Comparison of ENCODE assay signal across 22 cellular contexts in the genomic region with DNA sequence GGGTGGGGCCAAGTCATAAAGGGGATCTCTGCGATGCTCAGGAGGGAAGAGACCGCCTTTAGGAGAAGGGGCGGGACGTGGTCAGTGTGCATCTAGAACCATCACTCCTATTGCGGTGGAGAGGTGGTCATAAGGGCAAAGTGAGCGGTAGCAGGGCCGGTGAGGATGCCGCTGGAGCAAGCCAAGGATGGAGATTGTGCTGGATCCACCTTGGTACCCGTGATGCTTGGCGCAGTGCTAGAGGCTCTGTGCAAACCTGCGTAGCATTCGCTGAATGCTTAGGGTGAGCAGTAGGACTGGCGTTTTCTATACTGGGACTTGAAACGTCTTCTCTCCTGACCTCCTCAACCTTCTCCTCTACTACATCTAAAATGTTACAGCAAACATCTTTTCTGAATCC.
DNase-seq lines count a peak whose midpoint lies in the region; ATAC-seq and TF ChIP-seq lines count a peak whose summit lies in the region.
"Had no signal": no experiment of that assay in that cellular context is flagged by ENCODE, and none has a peak within 500 bp of the region (broad histone marks: within the 10 kb centered on the region; RNA-seq: fewer than 3 reads in every experiment).

No MANE protein-coding gene starts in this region.

- H3K79me2 ChIP-seq in Loucy (ENCODE audit: insufficient read depth, low read length): no peaks in the 10 kb centered on the region

- H3K9me3 ChIP-seq in BLaER1 treated with 17β-estradiol and CSF1 and Interleukin-3, amounts not matched to agents 10 nM and 100 nM (replicated peaks in 1 of 11): peaks cover 13 to 40% (median 31%) of the 10 kb centered on the region in 11 experiments
- H3K9me3 ChIP-seq in Loucy (ENCODE audit: insufficient read depth, low read depth, low read length): no peaks in the 10 kb centered on the region
- no peaks in the 10 kb centered on the region for H3K9me3 ChIP-seq in neuronal stem cell (replicated peaks in 1 of 2; ENCODE audit: control insufficient read depth in 2 of 2, insufficient read depth in 1 of 2, low read depth in 1 of 2, low read length in 2 of 2)
- H3K9me3 ChIP-seq: BE2C had no signal

- H3K4ac ChIP-seq in neuronal stem cell (ENCODE audit: low read length): no peak overlapping the region

- no peak overlapping the region for H2BK15ac ChIP-seq in neuronal stem cell (ENCODE audit: low read length)

- 0 out of 20 replicates have a peak overlapping the region, but pooled peaks of 1 of the 10 experiments have one; percentile 4 for H3K4me3 ChIP-seq in BLaER1 treated with 17β-estradiol and CSF1 and Interleukin-3, amounts not matched to agents 10 nM and 100 nM
- H3K4me3 ChIP-seq in Loucy (ENCODE audit: low read length, poor library complexity, severe bottlenecking) (no peak overlapping the region), neuronal stem cell (ENCODE audit: low read length in 2 of 2) (no peak overlapping the region)
- H3K4me3 ChIP-seq: GM12878 had no signal

- no peaks in the 10 kb centered on the region; a peak in 1 of 22 replicates for H3K27me3 ChIP-seq in BLaER1 treated with 17β-estradiol and CSF1 and Interleukin-3, amounts not matched to agents 10 nM and 100 nM
- H3K27me3 ChIP-seq in Loucy (ENCODE audit: insufficient read depth, low read length, poor library complexity, severe bottlenecking) (no peaks in the 10 kb centered on the region), neuronal stem cell (ENCODE audit: control insufficient read depth in 3 of 3, insufficient read depth in 3 of 3, low read depth in 1 of 3, low read length in 3 of 3) (no peaks in the 10 kb centered on the region)
- H3K27me3 ChIP-seq: BE2C had no signal

- H3K79me1 ChIP-seq in neuronal stem cell (ENCODE audit: low read depth, low read length): no peaks in the 10 kb centered on the region

- H3K4me1 ChIP-seq in BLaER1 treated with 17β-estradiol and CSF1 and Interleukin-3, amounts not matched to agents 10 nM and 100 nM: peaks cover 9 to 61% (median 55%) of the 10 kb centered on the region in 10 experiments; a peak in 19 of 20 replicates
- H3K4me1 ChIP-seq in Loucy (ENCODE audit: insufficient read depth, low read length, poor library complexity, severe bottlenecking): peaks cover 24% of the 10 kb centered on the region
- no peaks in the 10 kb centered on the region for H3K4me1 ChIP-seq in neuronal stem cell (ENCODE audit: control insufficient read depth in 2 of 2, insufficient read depth in 1 of 2, low read depth in 1 of 2, low read length in 2 of 2)
- H3K4me1 ChIP-seq: BE2C had no signal

- H3K9me2 ChIP-seq in Loucy (replicated peaks; ENCODE audit: low read depth, low read length): no peaks in the 10 kb centered on the region

- no peak overlapping the region for H2AK5ac ChIP-seq in neuronal stem cell (ENCODE audit: low read depth, low read length)

- DNase-seq in neuronal stem cell (ENCODE audit: low spot score): no peak
- no peak for DNase-seq in GM19240 (ENCODE audit: insufficient read length, low spot score)
- no peak for DNase-seq in stimulated activated CD4-positive, alpha-beta T cell treated with anti-CD3 and anti-CD28 coated beads, Interleukin-2, amount 100 ng/mL, for 48 hours
- DNase-seq: 8988T; ACHN; BE2C; C1 segment of cervical spinal cord; CD4-positive, alpha-beta memory T cell; CD4-positive, CD25-positive, alpha-beta regulatory T cell; CD8-positive, alpha-beta memory T cell; COR-L47; DMS 273 treated with DMSO at 0.1 percent for 48 hours; DMS153; DMS53; DMS79; DND-41; EL; GDM1 had no signal

- H4K8ac ChIP-seq in neuronal stem cell (ENCODE audit: low read depth, low read length): no peak overlapping the region

- no peak overlapping the region for H2BK12ac ChIP-seq in neuronal stem cell (ENCODE audit: low read length)

- no CpG with 5 or more reads among the region's 14 CpGs for WGBS in neuronal stem cell (ENCODE audit: extremely low coverage in 2 of 2, insufficient read length in 2 of 2, insufficient replicate concordance in 1 of 2), 2 donors

- H3K18ac ChIP-seq in neuronal stem cell (ENCODE audit: low read length): peak overlapping the region; percentile 16

- no peak overlapping the region for H2BK120ac ChIP-seq in neuronal stem cell (ENCODE audit: low read depth, low read length)

- no peak overlapping the region for H2BK5ac ChIP-seq in neuronal stem cell (ENCODE audit: low read length)

- peak overlapping the region; percentile 42 for H3K14ac ChIP-seq in neuronal stem cell (ENCODE audit: low read length)

- no peaks in the 10 kb centered on the region for H3F3A ChIP-seq in Loucy (ENCODE audit: low read depth)

- peak overlapping the region in 3 of 11 experiments; percentile 46 to 65 (median 57); a peak in 5 of 22 replicates for H3K9ac ChIP-seq in BLaER1 treated with 17β-estradiol and CSF1 and Interleukin-3, amounts not matched to agents 10 nM and 100 nM
- H3K9ac ChIP-seq in Loucy (ENCODE audit: low read depth, low read length, poor library complexity, severe bottlenecking) (peak overlapping the region; percentile 24), neuronal stem cell (ENCODE audit: low read depth, low read length, poor library complexity) (no peak overlapping the region)

- no peaks in the 10 kb centered on the region for H4K20me1 ChIP-seq in BLaER1 treated with 17β-estradiol and CSF1 and Interleukin-3, amounts not matched to agents 10 nM and 100 nM
- no peaks in the 10 kb centered on the region for H4K20me1 ChIP-seq in Loucy (ENCODE audit: insufficient read depth, low read length, poor library complexity, severe bottlenecking)

- no peaks in the 10 kb centered on the region; a peak in 1 of 22 replicates for H3K36me3 ChIP-seq in BLaER1 treated with 17β-estradiol and CSF1 and Interleukin-3, amounts not matched to agents 10 nM and 100 nM
- no peaks in the 10 kb centered on the region for H3K36me3 ChIP-seq in Loucy (ENCODE audit: insufficient read depth, low read length)
- no peaks in the 10 kb centered on the region for H3K36me3 ChIP-seq in neuronal stem cell (replicated peaks in 1 of 2; ENCODE audit: control insufficient read depth in 2 of 2, insufficient read depth in 2 of 2, low read length in 2 of 2)
- H3K36me3 ChIP-seq: BE2C had no signal

- peak overlapping the region; percentile 13 for H3K23ac ChIP-seq in neuronal stem cell (ENCODE audit: low read depth, low read length, poor library complexity)

- peak overlapping the region in 5 of 11 experiments; percentile 15 to 72 (median 63); a peak in 8 of 22 replicates for H3K27ac ChIP-seq in BLaER1 treated with 17β-estradiol and CSF1 and Interleukin-3, amounts not matched to agents 10 nM and 100 nM
- H3K27ac ChIP-seq in neuronal stem cell (replicated peaks; ENCODE audit: low read length): no peak overlapping the region

- ATAC-seq in GM21825 (IDR thresholded peaks at IDR 0.05; ENCODE audit: unreplicated experiment): no peak
- ATAC-seq: GM12878 had no signal

- H3K4me2 ChIP-seq in BLaER1 treated with 17β-estradiol and CSF1 and Interleukin-3, amounts not matched to agents 10 nM and 100 nM: peak overlapping the region in 9 of 11 experiments; percentile 6 to 95 (median 75); a peak in 16 of 22 replicates
- H3K4me2 ChIP-seq in Loucy (ENCODE audit: low read depth, low read length, poor library complexity, severe bottlenecking): peak overlapping the region; percentile 40
- no peak overlapping the region for H3K4me2 ChIP-seq in neuronal stem cell (ENCODE audit: insufficient read depth, low read length, poor library complexity, severe bottlenecking)

- H2AFZ ChIP-seq in Loucy (ENCODE audit: low read length) (no peak overlapping the region), neuronal stem cell (ENCODE audit: low read length) (no peak overlapping the region)

- peak overlapping the region; percentile 61 for H4K91ac ChIP-seq in neuronal stem cell (ENCODE audit: low read depth, low read length, poor library complexity)

- TF ChIP-seq CTCF in Loucy (conservative IDR thresholded peaks at IDR 0.05; ENCODE audit: low read length): no peak
